In the genomic region with DNA sequence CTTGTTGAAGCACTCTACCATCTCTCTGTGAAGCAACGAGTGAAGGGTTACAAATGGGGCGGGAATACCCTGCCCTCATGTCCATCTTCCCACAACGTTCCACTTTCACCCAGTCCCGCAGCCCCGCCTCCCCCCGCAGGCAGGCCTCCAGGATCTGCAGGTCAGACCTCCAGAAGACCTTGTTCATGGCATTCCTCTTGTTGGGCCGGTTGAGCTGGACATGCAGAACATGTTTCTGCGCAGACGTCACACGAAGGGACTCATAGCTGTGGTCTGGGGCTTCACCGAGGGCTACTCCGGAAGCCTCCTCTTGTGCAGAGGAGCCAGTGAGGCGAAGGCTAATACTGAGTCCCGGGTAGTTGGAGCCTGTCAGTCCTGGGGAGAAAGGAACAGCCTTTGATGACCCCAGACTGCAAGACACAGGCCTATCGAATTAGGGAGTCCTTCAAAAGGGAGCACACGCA, we compare ENCODE assay signal across 9 cellular contexts. TPM values are rescaled to one million over a fixed set of nuclear protein-coding genes. Genes with fewer than 3 reads are reported as not detected.
DNase-seq lines count a peak whose midpoint lies in the region; ATAC-seq and TF ChIP-seq lines count a peak whose summit lies in the region.
"Had no signal": no experiment of that assay in that cellular context is flagged by ENCODE, and none has a peak within 500 bp of the region (broad histone marks: within the 10 kb centered on the region; RNA-seq: fewer than 3 reads in every experiment).

No MANE protein-coding gene starts in this region.

- ATAC-seq in GM19324 (IDR thresholded peaks at IDR 0.05; ENCODE audit: low FRiP score, unreplicated experiment) (peak; percentile 30), HG03196 (IDR thresholded peaks at IDR 0.05; ENCODE audit: unreplicated experiment) (peak; percentile 32)

- TF ChIP-seq CTCF in Calu3 (IDR thresholded peaks at IDR 0.05; ENCODE audit: unreplicated experiment) = no peak
- TF ChIP-seq CTCF in kidney epithelial cell (IDR thresholded peaks at IDR 0.05; ENCODE audit: insufficient read depth, low read length, poor library complexity, severe bottlenecking) = no peak

- peak overlapping the region; percentile 84 for H3K4me3 Mint-ChIP-seq in Calu3 (ENCODE audit: low read depth, unreplicated experiment)

- DNase-seq in Calu3 (peak; percentile 93), RKO (ENCODE audit: low spot score) (peak; percentile 90), cerebellum (ENCODE audit: low spot score) (peak; percentile 15), kidney epithelial cell (ENCODE audit: low read depth) (peak; percentile 92), NCI-H1930 (lab: John Stamatoyannopoulos, UW) (no peak)
- DNase-seq in stimulated activated CD8-positive, alpha-beta memory T cell treated with anti-CD3 and anti-CD28 coated beads, Interleukin-4, amount 100 ng/mL, for 48 hours = peak; percentile 57

- peaks cover 26% of the 10 kb centered on the region for H3K4me1 Mint-ChIP-seq in Calu3 (ENCODE audit: low read depth, unreplicated experiment)

- peak overlapping the region; percentile 57 for H3K4me3 ChIP-seq in kidney epithelial cell (ENCODE audit: low read depth, low read length)

- CTCF ChIA-PET in Calu3 (lab: Charles Lee) = interaction anchor here (0.7 to 1.9 kb wide), 5 partner anchors 9 to 109 kb away, joined by 3 to 7 read pairs (median 4); a partner anchor contains a TSS

- H3K27me3 Mint-ChIP-seq in Calu3 (ENCODE audit: unreplicated experiment) = no peaks in the 10 kb centered on the region

- intact Hi-C loops in Calu3 (cut with micrococcal nuclease; ENCODE audit: unreplicated experiment) = loop anchor here (5.0 kb wide), 3 partner anchors 69 to 174 kb away; no protein-coding TSS in a partner anchor

- H3K9me3 Mint-ChIP-seq in Calu3 (ENCODE audit: low read depth, unreplicated experiment) = no peaks in the 10 kb centered on the region

- H3K36me3 ChIP-seq in kidney epithelial cell (ENCODE audit: control insufficient read depth, insufficient read depth, low read length) = peaks cover 4% of the 10 kb centered on the region

- peaks cover 90% of the 10 kb centered on the region for H3K36me3 Mint-ChIP-seq in Calu3 (ENCODE audit: insufficient read depth, unreplicated experiment)

- peak overlapping the region; percentile 96 for H3K27ac Mint-ChIP-seq in Calu3 (ENCODE audit: unreplicated experiment)

- TSS peak; percentile 57 for BruUV-seq in Calu3 (replicated peaks; lab: Mats Ljungman, UMichigan)

- no peaks in the 10 kb centered on the region for H3K27me3 ChIP-seq in kidney epithelial cell (ENCODE audit: control insufficient read depth, insufficient read depth, low read length)

RNA-seq across cellular contexts. Expression of a gene that starts 0.4 kb away (rescaled TPM):
- total RNA-seq in Calu3 (2022) (253 and 291 TPM in 2 replicates), cerebellum (34.5 TPM), kidney epithelial cell (48.1 and 49.8 TPM in 2 replicates)

RNA-seq across cellular contexts. Expression of a gene that starts 18.4 kb away (rescaled TPM):
- 321 and 537 TPM in 2 replicates for total RNA-seq in Calu3 (2022)
- 3.2 TPM for total RNA-seq in cerebellum
- total RNA-seq in kidney epithelial cell = not detected in 2 replicates
- total RNA-seq: dermis microvascular lymphatic vessel endothelial cell had no signal

RNA-seq across cellular contexts. Expression of a gene that starts 18.6 kb away (rescaled TPM):
- total RNA-seq in Calu3 (2022) (383 and 408 TPM in 2 replicates), cerebellum (188 TPM), kidney epithelial cell (192 and 200 TPM in 2 replicates)

RNA-seq across cellular contexts. Expression of a gene that starts 42.2 kb away (rescaled TPM):
- total RNA-seq in Calu3 (2022) (3.2 and 4.8 TPM in 2 replicates), cerebellum (not detected), kidney epithelial cell (not detected in 2 replicates)

RNA-seq across cellular contexts. Expression of a gene that starts 46.9 kb away (rescaled TPM):
- total RNA-seq in Calu3 (2022) (4.1 TPM in 2 replicates), cerebellum (2.7 TPM), kidney epithelial cell (21.0 and 21.6 TPM in 2 replicates)

Comparison
In these comparisons a context has a peak if more than half of its experiments do, and no peak if none do; other contexts are left out.
1. DNase-seq: peak in Calu3 (single experiment), RKO (single experiment), cerebellum (single experiment), kidney epithelial cell (single experiment) and stimulated activated CD8-positive, alpha-beta memory T cell treated with anti-CD3 and anti-CD28 coated beads, Interleukin-4, amount 100 ng/mL, for 48 hours (single experiment); none in NCI-H1930 (0 of 2).
2. RNA of a gene that starts 18.4 kb away (total RNA-seq): 321 to 537 TPM in Calu3; 3.2 TPM in cerebellum (single experiment) and not detected in kidney epithelial cell; every median in the first group is over 10 times any median in the second.